Comparison of ENCODE assay signal across 8 cellular contexts in genomic region chr6:2839195-2839981, GRCh38. TPM values are rescaled to one million over a fixed set of nuclear protein-coding genes. Genes with fewer than 3 reads are reported as not detected.
DNase-seq lines count a peak whose midpoint lies in the region; ATAC-seq and TF ChIP-seq lines count a peak whose summit lies in the region.

No MANE protein-coding gene starts in this region.

- CTCF ChIA-PET in HCT116 (lab: Charles Lee) = interaction anchor here (1.6 kb wide), 1 partner anchor 48 kb away, joined by 4 read pairs; no protein-coding TSS in a partner anchor
- CTCF ChIA-PET in activated CD4-positive, alpha-beta memory T cell treated with anti-CD3 and anti-CD28 coated beads, Interleukin-2, amount 10 ng/mL, durations not matched to agents 7 days and 5 days (lab: Charles Lee) = interaction anchor here (0.8 to 4.0 kb wide), 5 partner anchors 48 to 101 kb away, joined by 3 to 35 read pairs (median 10); no protein-coding TSS in a partner anchor
- CTCF ChIA-PET in HEK293T (lab: Yijun Ruan, JAX) = interaction anchor here (1.6 kb wide), 1 partner anchor 48 kb away, joined by 5 read pairs; no protein-coding TSS in a partner anchor

- H3K4me1 ChIP-seq in HCT116 (ENCODE audit: control insufficient read depth in 1 of 2, insufficient read depth in 2 of 2, low read length in 2 of 2) = peaks cover 50 to 67% of the 10 kb centered on the region in 2 experiments

- no peaks in the 10 kb centered on the region for H3K27me3 Mint-ChIP-seq in activated CD4-positive, alpha-beta memory T cell treated with anti-CD3 and anti-CD28 coated beads, Interleukin-2, amount 10 ng/mL, durations not matched to agents 7 days and 5 days

- no peaks in the 10 kb centered on the region for H3K9me2 ChIP-seq in HCT116 (ENCODE audit: insufficient read depth)

- no peak overlapping the region for H2AFZ ChIP-seq in HCT116 (ENCODE audit: low read depth, low read length, poor library complexity, severe bottlenecking)

- no peaks in the 10 kb centered on the region for H3K9me3 ChIP-seq in HCT116 (ENCODE audit: control insufficient read depth in 1 of 2, insufficient read depth in 1 of 2, low read depth in 1 of 2, low read length in 2 of 2)

- peak overlapping the region; percentile 84 for H3K4me3 Mint-ChIP-seq in activated CD4-positive, alpha-beta memory T cell treated with anti-CD3 and anti-CD28 coated beads, Interleukin-2, amount 10 ng/mL, durations not matched to agents 7 days and 5 days

- RAD21 ChIA-PET in HCT116 (lab: Charles Lee; ENCODE audit: low non-redundant PET in 1 of 2, low total read pairs in 2 of 2, uncharacterized antibody in 2 of 2, unreplicated experiment in 2 of 2) = interaction anchor here in 1 of 2 experiments (1.1 kb wide), 1 partner anchor 48 kb away, joined by 3 read pairs; no protein-coding TSS in a partner anchor

- TF ChIP-seq RAD21 in HCT116 (IDR thresholded peaks at IDR 0.05; ENCODE audit: low read depth) = no peak

- H3K27me3 ChIP-seq in HCT116 (ENCODE audit: insufficient read depth, low read length) = no peaks in the 10 kb centered on the region

- TF ChIP-seq POLR2A in HCT116 (IDR thresholded peaks at IDR 0.05; ENCODE audit: borderline replicate concordance, extremely low read depth, insufficient read depth, insufficient read length) = no peak
- TF ChIP-seq POLR2A in GM18505 (IDR thresholded peaks at IDR 0.05; ENCODE audit: borderline replicate concordance, extremely low read depth, insufficient read depth, insufficient read length) = no peak

- H3K9me3 Mint-ChIP-seq in activated CD4-positive, alpha-beta memory T cell treated with anti-CD3 and anti-CD28 coated beads, Interleukin-2, amount 10 ng/mL, durations not matched to agents 7 days and 5 days = no peaks in the 10 kb centered on the region

- H4K20me1 ChIP-seq in HCT116 (ENCODE audit: insufficient read depth) = no peaks in the 10 kb centered on the region

- ATAC-seq in HCT116 = peak; percentile 46
- peak; percentile 67 for ATAC-seq in left colon
- ATAC-seq in GM18868 (IDR thresholded peaks at IDR 0.05; ENCODE audit: unreplicated experiment) = no peak
- no peak for ATAC-seq in GM21619 (IDR thresholded peaks at IDR 0.05; ENCODE audit: unreplicated experiment)
- no peak for ATAC-seq in GM18505 (IDR thresholded peaks at IDR 0.05; ENCODE audit: unreplicated experiment)

- peaks cover 57% of the 10 kb centered on the region for H3K36me3 Mint-ChIP-seq in activated CD4-positive, alpha-beta memory T cell treated with anti-CD3 and anti-CD28 coated beads, Interleukin-2, amount 10 ng/mL, durations not matched to agents 7 days and 5 days (ENCODE audit: low read depth)

- peak; percentile 46 for DNase-seq in A172 (ENCODE audit: low spot score)
- peak; percentile 79 for DNase-seq in HCT116 (ENCODE audit: low read depth, low spot score)
- DNase-seq in activated CD4-positive, alpha-beta memory T cell treated with anti-CD3 and anti-CD28 coated beads, Interleukin-2, amount 10 ng/mL, durations not matched to agents 7 days and 5 days = no peak
- DNase-seq in left colon = peak in 1 of 2 donors; percentile 61
- no peak for DNase-seq in HEK293T (ENCODE audit: extremely low spot score)

- H3K9ac ChIP-seq in HCT116 (ENCODE audit: low read length) = peak overlapping the region; percentile 73

- H3K4me1 Mint-ChIP-seq in activated CD4-positive, alpha-beta memory T cell treated with anti-CD3 and anti-CD28 coated beads, Interleukin-2, amount 10 ng/mL, durations not matched to agents 7 days and 5 days = peaks cover 67% of the 10 kb centered on the region

- POLR2A ChIA-PET in HCT116 (lab: Charles Lee) = interaction anchor here (1.4 to 1.6 kb wide), 3 partner anchors 11 to 147 kb away, joined by 3 to 5 read pairs (median 4); no protein-coding TSS in a partner anchor
- POLR2A ChIA-PET in activated CD4-positive, alpha-beta memory T cell treated with anti-CD3 and anti-CD28 coated beads, Interleukin-2, amount 10 ng/mL, durations not matched to agents 7 days and 5 days (lab: Charles Lee) = interaction anchor here (0.7 to 5.5 kb wide), 7 partner anchors 17 to 150 kb away, joined by 3 to 57 read pairs (median 4); partner anchors contain the start of gene WRNIP1
- POLR2A ChIA-PET in HEK293T (lab: Yijun Ruan, JAX) = interaction anchor here (2.7 kb wide), 1 partner anchor 21 kb away, joined by 9 read pairs; no protein-coding TSS in a partner anchor

- peak overlapping the region; percentile 70 to 71 for H3K4me3 ChIP-seq in HCT116 (replicated peaks in 1 of 2; ENCODE audit: low read depth in 1 of 2, low read length in 2 of 2)

- peak overlapping the region; percentile 64 for H3K27ac ChIP-seq in HCT116 (ENCODE audit: low read depth, low read length)

- no peak for TF ChIP-seq CTCF in HCT116 (IDR thresholded peaks at IDR 0.05 in 2 of 3, conservative IDR thresholded peaks at IDR 0.05 in 1 of 3; ENCODE audit: borderline replicate concordance in 1 of 3, insufficient read depth in 1 of 3, low read depth in 2 of 3, low read length in 2 of 3)

- no peak overlapping the region for H3K27ac Mint-ChIP-seq in activated CD4-positive, alpha-beta memory T cell treated with anti-CD3 and anti-CD28 coated beads, Interleukin-2, amount 10 ng/mL, durations not matched to agents 7 days and 5 days

- peak overlapping the region; percentile 96 for H3K4me2 ChIP-seq in HCT116 (ENCODE audit: low read length)

- H3K79me2 ChIP-seq in HCT116 (ENCODE audit: insufficient read depth, low read length) = peaks cover 10% of the 10 kb centered on the region; the same call in 1 of the 2 replicates

- H3K36me3 ChIP-seq in HCT116 (ENCODE audit: control insufficient read depth in 1 of 2, insufficient read depth in 2 of 2, low read length in 2 of 2) = peaks cover 9 to 17% of the 10 kb centered on the region in 2 experiments; a peak in 2 of 4 replicates

- no TSS peak for BruUV-seq in HCT116 (replicated peaks; lab: Mats Ljungman, UMichigan)

- intact Hi-C loops in HCT116 (cut with micrococcal nuclease) = loop anchor here (1.0 kb wide), 1 partner anchor 48 kb away; no protein-coding TSS in a partner anchor
- intact Hi-C loops in left colon (cut with DNase I, micrococcal nuclease) = no loop called here

TF ChIP-seq in HCT116, 20 proteins besides CTCF, POLR2A, EP300 and RAD21:
- peak; percentile 22; the same call in 1 of the 2 replicates for TF ChIP-seq POLR2AphosphoS5 (IDR thresholded peaks at IDR 0.05; ENCODE audit: low read depth, low read length)
- TF ChIP-seq MAX (IDR thresholded peaks at IDR 0.05) = no peak

TF ChIP-seq in HEK293T, 16 proteins besides CTCF, POLR2A, EP300 and RAD21:
- TF ChIP-seq PKNOX1 (IDR thresholded peaks at IDR 0.05) (no peak), NFRKB (IDR thresholded peaks at IDR 0.05) (no peak), FOXA1 (IDR thresholded peaks at IDR 0.05) (no peak), BHLHE40 (IDR thresholded peaks at IDR 0.05; ENCODE audit: borderline replicate concordance) (no peak), ZNF384 (IDR thresholded peaks at IDR 0.05) (no peak), ARNT (IDR thresholded peaks at IDR 0.05) (no peak), FOXM1 (IDR thresholded peaks at IDR 0.05; ENCODE audit: borderline replicate concordance) (no peak), HDGF (IDR thresholded peaks at IDR 0.05; ENCODE audit: borderline replicate concordance) (no peak), SUZ12 (IDR thresholded peaks at IDR 0.05) (no peak), ELF4 (IDR thresholded peaks at IDR 0.05) (no peak)
TF ChIP-seq in HEK293T: peak in this region for 0.

RNA-seq across cellular contexts. Expression of gene SERPINB1, which starts 2.3 kb away (rescaled TPM):
- 12.9 and 15.0 TPM in 2 replicates for total RNA-seq in A172 (2014; rRNA removed; shearing (Covaris generic))
- total RNA-seq in HCT116 (2021; ENCODE audit: unreplicated experiment) (73.2 TPM), left colon (100 to 1,000 TPM; 168 to 208 TPM)
- polyA plus RNA-seq in HCT116 (2012) = 71.4 and 74.9 TPM in 2 replicates
- total RNA-seq in activated CD4-positive, alpha-beta memory T cell treated with anti-CD3 and anti-CD28 coated beads, Interleukin-2, amount 10 ng/mL, durations not matched to agents 7 days and 5 days = 10 to 100 TPM; 85.0 to 86.5 TPM

Comparison
In these comparisons a context has a peak if more than half of its experiments do, and no peak if none do; other contexts are left out.
1. DNase-seq: peak in A172 (single experiment) and HCT116 (single experiment); none in activated CD4-positive, alpha-beta memory T cell treated with anti-CD3 and anti-CD28 coated beads, Interleukin-2, amount 10 ng/mL, durations not matched to agents 7 days and 5 days (single experiment) and HEK293T (single experiment).
2. ATAC-seq: peak in HCT116 (single experiment) and left colon (single experiment); none in GM18868 (single experiment), GM21619 (single experiment) and GM18505 (single experiment).